ENCODE assay signal across 8 cellular contexts in the genomic region with DNA sequence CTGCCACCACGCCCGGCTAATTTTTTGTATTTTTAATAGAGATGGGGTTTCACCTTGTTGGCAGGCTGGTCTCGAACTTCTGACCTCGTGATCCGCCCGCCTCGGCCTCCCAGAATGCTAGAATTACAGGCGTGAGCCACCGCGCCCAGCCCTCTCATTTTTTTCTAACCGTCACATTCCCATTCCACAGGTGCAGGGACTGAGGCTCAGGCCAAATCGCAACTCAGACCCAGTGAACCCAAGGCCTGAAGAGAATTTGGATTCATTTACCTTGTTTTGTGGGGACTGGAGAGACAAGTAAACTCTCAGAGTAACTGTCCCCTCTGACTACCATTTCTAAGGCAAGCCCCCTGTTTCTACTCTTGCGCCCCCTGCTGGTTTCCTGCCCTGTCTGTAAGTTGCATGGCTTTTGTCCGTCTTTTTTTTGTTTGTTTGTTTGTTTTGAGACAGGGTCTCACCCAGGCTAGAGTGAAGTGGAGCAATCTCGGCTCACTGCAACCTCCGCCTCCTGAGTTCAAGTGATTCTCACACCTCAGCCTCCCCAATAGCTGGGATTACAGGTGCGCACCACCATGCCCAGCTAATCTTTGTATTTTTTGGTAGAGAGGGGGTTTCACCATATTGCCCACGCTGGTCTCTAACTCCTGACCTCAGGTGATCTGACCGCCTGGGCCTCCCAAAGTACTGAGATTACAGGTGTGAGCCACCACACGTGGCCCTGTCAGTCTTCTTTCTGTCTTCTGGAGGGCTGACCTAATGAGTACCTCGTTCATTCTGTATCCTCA. TPM values are rescaled to one million over a fixed set of nuclear protein-coding genes. Genes with fewer than 3 reads are reported as not detected.
A peak's percentile ranks its signal among the peaks of the same experiment; 100 is the strongest.
DNase-seq lines count a peak whose midpoint lies in the region; ATAC-seq and TF ChIP-seq lines count a peak whose summit lies in the region.

No MANE protein-coding gene starts in this region.

- H3K4me3 ChIP-seq in AG09309 (ENCODE audit: control insufficient read depth, low read depth, low read length) (no peak overlapping the region), SK-N-SH (ENCODE audit: low read depth in 2 of 2, low read length in 1 of 2) (no peak overlapping the region; a peak in 1 of 4 replicates), heart right ventricle (no peak overlapping the region)

- H2AFZ ChIP-seq in SK-N-SH (ENCODE audit: low read depth), result no peak overlapping the region

- CTCF ChIA-PET in SK-N-SH (lab: Yijun Ruan, JAX), result interaction anchor here (0.7 to 3.7 kb wide), 19 partner anchors 9 to 288 kb away, joined by 3 to 28 read pairs (median 4); a partner anchor contains a TSS
- CTCF ChIA-PET in activated naive CD4-positive, alpha-beta T cell treated with anti-CD3 and anti-CD28 coated beads, Interleukin-2, amount 10 ng/mL, durations not matched to agents 7 days and 5 days (lab: Charles Lee), result interaction anchor here (0.6 to 7.8 kb wide), 9 partner anchors 10 to 219 kb away, joined by 3 to 124 read pairs (median 4); no protein-coding TSS in a partner anchor

- no peak overlapping the region for H3K9ac ChIP-seq in SK-N-SH

- H3K27ac ChIP-seq in SK-N-SH (ENCODE audit: low read depth in 2 of 2, low read length in 1 of 2) (no peak overlapping the region), heart right ventricle (no peak overlapping the region)

- peaks cover 22% of the 10 kb centered on the region for H4K20me1 ChIP-seq in SK-N-SH (ENCODE audit: insufficient read depth)

- ATAC-seq in heart right ventricle, result no peak
- ATAC-seq in HG02870 (IDR thresholded peaks at IDR 0.05; ENCODE audit: unreplicated experiment), result no peak

- no peaks in the 10 kb centered on the region for H3K9me2 ChIP-seq in SK-N-SH

- H3K4me3 Mint-ChIP-seq in activated naive CD4-positive, alpha-beta T cell treated with anti-CD3 and anti-CD28 coated beads, Interleukin-2, amount 10 ng/mL, durations not matched to agents 7 days and 5 days, result peak overlapping the region; percentile 51

- H3K27ac Mint-ChIP-seq in activated naive CD4-positive, alpha-beta T cell treated with anti-CD3 and anti-CD28 coated beads, Interleukin-2, amount 10 ng/mL, durations not matched to agents 7 days and 5 days, result peak overlapping the region; percentile 28

- no peaks in the 10 kb centered on the region for H3K27me3 ChIP-seq in SK-N-SH (ENCODE audit: insufficient read depth)
- no peaks in the 10 kb centered on the region for H3K27me3 ChIP-seq in heart right ventricle

- intact Hi-C loops in heart right ventricle (cut with DNase I), result loop anchor here in 3 of 10 donors (5.0 to 10.0 kb wide), 3 partner anchors 46 to 246 kb away; a partner anchor contains a TSS

- peaks cover 16% of the 10 kb centered on the region for H3K36me3 Mint-ChIP-seq in activated naive CD4-positive, alpha-beta T cell treated with anti-CD3 and anti-CD28 coated beads, Interleukin-2, amount 10 ng/mL, durations not matched to agents 7 days and 5 days

- POLR2A ChIA-PET in SK-N-SH (lab: Yijun Ruan, JAX), result no interaction called here

- TF ChIP-seq CTCF in AG09309 (IDR thresholded peaks at IDR 0.05; ENCODE audit: control insufficient read depth, insufficient read depth, low read depth, low read length, missing control alignments) (peak; percentile 79), SK-N-SH (IDR thresholded peaks at IDR 0.05) (peak; percentile 89), heart right ventricle (IDR thresholded peaks at IDR 0.05) (peak; percentile 45 to 79 (median 73))

- no peak for TF ChIP-seq EP300 in SK-N-SH (IDR thresholded peaks at IDR 0.05; ENCODE audit: borderline replicate concordance in 1 of 2, low read depth in 1 of 2, low read length in 1 of 2)

- H3K27me3 Mint-ChIP-seq in activated naive CD4-positive, alpha-beta T cell treated with anti-CD3 and anti-CD28 coated beads, Interleukin-2, amount 10 ng/mL, durations not matched to agents 7 days and 5 days, result no peaks in the 10 kb centered on the region

- H3K4me1 ChIP-seq in SK-N-SH (ENCODE audit: control insufficient read depth in 1 of 2, insufficient read depth in 2 of 2, low read depth in 1 of 2, low read length in 1 of 2), result peaks cover 0 to 17% of the 10 kb centered on the region in 2 experiments; a peak in 1 of 4 replicates
- H3K4me1 ChIP-seq in heart right ventricle, result peaks cover 0 to 32% (median 27%) of the 10 kb centered on the region in 9 donors

- H3K79me2 ChIP-seq in SK-N-SH (ENCODE audit: insufficient read depth), result peaks cover 43% of the 10 kb centered on the region

- no peak overlapping the region for H3K4me2 ChIP-seq in SK-N-SH

- peaks cover 42% of the 10 kb centered on the region for H3K4me1 Mint-ChIP-seq in activated naive CD4-positive, alpha-beta T cell treated with anti-CD3 and anti-CD28 coated beads, Interleukin-2, amount 10 ng/mL, durations not matched to agents 7 days and 5 days

- DNase-seq in AG09309 (ENCODE audit: low read depth) (no peak), HCEC 1CT (peak; percentile 34), SK-N-SH (peak; percentile 75), heart right ventricle (peak; percentile 64 to 73), HPDE6-E6E7 (ENCODE audit: extremely low spot score) (no peak)
- DNase-seq in activated naive CD4-positive, alpha-beta T cell treated with anti-CD3 and anti-CD28 coated beads, Interleukin-2, amount 10 ng/mL, durations not matched to agents 7 days and 5 days, result peak; percentile 87
- DNase-seq in stimulated activated CD4-positive, alpha-beta T cell treated with anti-CD3 and anti-CD28 coated beads, Interleukin-15, amount 100 ng/mL, for 48 hours (ENCODE audit: low read depth in 2 of 2), result peak; percentile 59 to 78

- H3F3A ChIP-seq in SK-N-SH (replicated peaks; ENCODE audit: insufficient read depth), result peaks cover 10% of the 10 kb centered on the region

- 84% methylated on average over 21 of the region's 21 CpGs for WGBS in SK-N-SH (ENCODE audit: low lambda C conversion rate)
- WGBS in heart right ventricle, 2 donors, result 88 to 90% methylated on average over 21 of the region's 21 CpGs

- H3K9me3 ChIP-seq in SK-N-SH (no peaks in the 10 kb centered on the region), heart right ventricle (no peaks in the 10 kb centered on the region)

- H3K9me3 Mint-ChIP-seq in activated naive CD4-positive, alpha-beta T cell treated with anti-CD3 and anti-CD28 coated beads, Interleukin-2, amount 10 ng/mL, durations not matched to agents 7 days and 5 days, result no peaks in the 10 kb centered on the region

- peaks cover 3 to 5% of the 10 kb centered on the region in 2 experiments for H3K36me3 ChIP-seq in SK-N-SH (replicated peaks in 1 of 2; ENCODE audit: control insufficient read depth in 1 of 2, insufficient read depth in 2 of 2, low read length in 1 of 2)
- H3K36me3 ChIP-seq in heart right ventricle, result peaks cover 0 to 43% (median 7%) of the 10 kb centered on the region in 9 donors

- TF ChIP-seq RAD21 in SK-N-SH (IDR thresholded peaks at IDR 0.05; ENCODE audit: low read length), result peak; percentile 30; the same call in 1 of the 2 replicates

TF ChIP-seq in SK-N-SH, 30 proteins besides CTCF, POLR2A, EP300 and RAD21:
- TF ChIP-seq, protein P1, sequence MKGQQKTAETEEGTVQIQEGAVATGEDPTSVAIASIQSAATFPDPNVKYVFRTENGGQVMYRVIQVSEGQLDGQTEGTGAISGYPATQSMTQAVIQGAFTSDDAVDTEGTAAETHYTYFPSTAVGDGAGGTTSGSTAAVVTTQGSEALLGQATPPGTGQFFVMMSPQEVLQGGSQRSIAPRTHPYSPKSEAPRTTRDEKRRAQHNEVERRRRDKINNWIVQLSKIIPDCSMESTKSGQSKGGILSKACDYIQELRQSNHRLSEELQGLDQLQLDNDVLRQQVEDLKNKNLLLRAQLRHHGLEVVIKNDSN (IDR thresholded peaks at IDR 0.05; ENCODE audit: borderline replicate concordance, low read depth), result no peak
- peak; percentile 24; the same call in 1 of the 2 replicates for TF ChIP-seq SMC3 (IDR thresholded peaks at IDR 0.05; ENCODE audit: low read depth, low read length)

RNA-seq across cellular contexts. Expression of a gene that starts 2.3 kb away (rescaled TPM):
- polyA plus RNA-seq in SK-N-SH (2012; rRNA removed) (73.1 and 92.8 TPM in 2 replicates), heart right ventricle (10 to 100 TPM; 50.4 to 63.3 TPM)
- polyA plus RNA-seq in SK-N-SH (2012; cell fraction: cytosol; rRNA removed), result 53.2 and 65.2 TPM in 2 replicates
- 174 and 181 TPM in 2 replicates for polyA plus RNA-seq in SK-N-SH (2012; cell fraction: nucleus; rRNA removed)
- total RNA-seq in heart right ventricle, result 10 to 100 TPM; 43.3 to 56.1 (median 50.0) TPM

RNA-seq across cellular contexts. Expression of a gene that starts 2.7 kb away (rescaled TPM):
- polyA plus RNA-seq in SK-N-SH (2012; rRNA removed) (30.4 and 37.3 TPM in 2 replicates), heart right ventricle (10 to 100 TPM; 13.0 to 20.3 TPM)
- polyA plus RNA-seq in SK-N-SH (2012; cell fraction: cytosol; rRNA removed), result 17.3 and 24.0 TPM in 2 replicates
- polyA plus RNA-seq in SK-N-SH (2012; cell fraction: nucleus; rRNA removed), result 89.1 and 93.7 TPM in 2 replicates
- 10 to 100 TPM; 14.6 to 22.8 (median 19.7) TPM for total RNA-seq in heart right ventricle

RNA-seq across cellular contexts. Expression of a gene that starts 31.6 kb away (rescaled TPM):
- polyA plus RNA-seq in SK-N-SH (2012; rRNA removed) (14.1 and 21.4 TPM in 2 replicates), heart right ventricle (10 to 100 TPM; 15.9 to 19.5 TPM)
- 12.2 and 20.2 TPM in 2 replicates for polyA plus RNA-seq in SK-N-SH (2012; cell fraction: cytosol; rRNA removed)
- polyA plus RNA-seq in SK-N-SH (2012; cell fraction: nucleus; rRNA removed), result 47.3 and 60.3 TPM in 2 replicates
- total RNA-seq in heart right ventricle, result 10 to 100 TPM; 11.7 to 22.7 (median 12.4) TPM

RNA-seq across cellular contexts. Expression of a gene that starts 39.9 kb away (rescaled TPM):
- 76.7 and 80.4 TPM in 2 replicates for polyA plus RNA-seq in SK-N-SH (2012; rRNA removed)
- polyA plus RNA-seq in SK-N-SH (2012; cell fraction: cytosol; rRNA removed), result 38.6 and 52.9 TPM in 2 replicates
- polyA plus RNA-seq in SK-N-SH (2012; cell fraction: nucleus; rRNA removed), result 59.2 and 69.9 TPM in 2 replicates
- total RNA-seq in heart right ventricle, result 10 to 100 TPM in 2 of 10 donors, 1 to 10 TPM in 8; 3.2 to 17.7 (median 5.3) TPM
- polyA plus RNA-seq in heart right ventricle, result 10 to 100 TPM in 1 of 2 donors, 1 to 10 TPM in 1; 6.3 to 30.5 TPM

Comparison
In these comparisons a context has a peak if more than half of its experiments do, and no peak if none do; other contexts are left out.
1. DNase-seq: peak in HCEC 1CT (single experiment), SK-N-SH (single experiment), activated naive CD4-positive, alpha-beta T cell treated with anti-CD3 and anti-CD28 coated beads, Interleukin-2, amount 10 ng/mL, durations not matched to agents 7 days and 5 days (single experiment), heart right ventricle (2 of 2) and stimulated activated CD4-positive, alpha-beta T cell treated with anti-CD3 and anti-CD28 coated beads, Interleukin-15, amount 100 ng/mL, for 48 hours (2 of 2); none in AG09309 (single experiment) and HPDE6-E6E7 (single experiment).
2. Peak in every context shown above with its lines, with median percentiles within 50 percentile points of each other: CTCF ChIP-seq.